Comparison of ENCODE assay signal across 19 cellular contexts in genomic region chr3:172372895-172373294, GRCh38.
DNase-seq lines count a peak whose midpoint lies in the region; ATAC-seq, FAIRE-seq and TF ChIP-seq lines count a peak whose summit lies in the region.
"Had no signal": no experiment of that assay in that cellular context is flagged by ENCODE, and none has a peak within 500 bp of the region (broad histone marks: within the 10 kb centered on the region; RNA-seq: fewer than 3 reads in every experiment).

No MANE protein-coding gene starts in this region.

- peaks cover 17% of the 10 kb centered on the region for H3K36me3 ChIP-seq in Panc1 (ENCODE audit: control insufficient read depth, insufficient read depth, low read length)
- H3K36me3 ChIP-seq: HAP-1 had no signal

- H3K27me3 ChIP-seq in Panc1 (ENCODE audit: control insufficient read depth, insufficient read depth, low read length), result no peaks in the 10 kb centered on the region
- H3K27me3 ChIP-seq: BE2C had no signal

- in situ Hi-C loops in Panc1 (cut with HindIII; ENCODE audit: low pct_unique_long_range_greater_than_20kb, low sequenced_read_pairs), result no loop called here

- H3K4me1 ChIP-seq in A549 (no peaks in the 10 kb centered on the region), Panc1 (ENCODE audit: control insufficient read depth, insufficient read depth, low read length) (no peaks in the 10 kb centered on the region)
- H3K4me1 ChIP-seq: HAP-1 had no signal

- H3K36me3 Mint-ChIP-seq in natural killer cell (no peaks in the 10 kb centered on the region), progenitor cell of endocrine pancreas (ENCODE audit: insufficient read depth) (peaks cover 17% of the 10 kb centered on the region)

- no peak for TF ChIP-seq POLR2A in A549 (IDR thresholded peaks at IDR 0.05; ENCODE audit: low read length)

- intact Hi-C loops in Panc1 (cut with micrococcal nuclease; ENCODE audit: unreplicated experiment) (loop anchor here (10.0 kb wide), 1 partner anchor 292 kb away; no protein-coding TSS in a partner anchor), natural killer cell (cut with micrococcal nuclease) (no loop called here)

- TF ChIP-seq CTCF in A549 (IDR thresholded peaks at IDR 0.05) (no peak), Panc1 (IDR thresholded peaks at IDR 0.05) (no peak), natural killer cell (IDR thresholded peaks at IDR 0.05) (no peak), progenitor cell of endocrine pancreas (IDR thresholded peaks at IDR 0.05; ENCODE audit: unreplicated experiment) (no peak)

- POLR2A ChIA-PET in A549 (lab: Yijun Ruan, JAX) (no interaction called here), Panc1 (lab: Charles Lee) (no interaction called here)

- FAIRE-seq in A549 (lab: Jason Lieb, UNC) (no peak), GM19239 (lab: Jason Lieb, UNC) (no peak)
- FAIRE-seq: D721Med, G401.6, GM12891 had no signal

- H3K9me3 ChIP-seq in A549 (no peaks in the 10 kb centered on the region), Panc1 (ENCODE audit: control insufficient read depth, insufficient read depth, low read depth, low read length) (no peaks in the 10 kb centered on the region)
- H3K9me3 ChIP-seq: BE2C, HAP-1 had no signal

- H3K27ac ChIP-seq in A549, result no peak overlapping the region
- H3K27ac ChIP-seq in Panc1 (ENCODE audit: low read length), result no peak overlapping the region
- H3K27ac ChIP-seq: GM23248, HL-60 had no signal

- CTCF ChIA-PET in A549 (lab: Yijun Ruan, JAX), result no interaction called here
- CTCF ChIA-PET in Panc1 (lab: Charles Lee), result no interaction called here

- no TSS peak for BruUV-seq in Panc1 (replicated peaks; lab: Mats Ljungman, UMichigan)

- H3K4me2 ChIP-seq in A549, result no peak overlapping the region

- peaks cover 28 to 29% of the 10 kb centered on the region in 2 donors for H3K4me1 Mint-ChIP-seq in natural killer cell
- peaks cover 27% of the 10 kb centered on the region for H3K4me1 Mint-ChIP-seq in progenitor cell of endocrine pancreas (ENCODE audit: low read depth)
- H3K4me1 Mint-ChIP-seq: CD4-positive, CD25-positive, alpha-beta regulatory T cell; CD8-positive, alpha-beta memory T cell had no signal

- H3K4me3 ChIP-seq in A549, result no peak overlapping the region
- H3K4me3 ChIP-seq in Panc1 (ENCODE audit: low read depth in 2 of 2, low read length in 2 of 2), result no peak overlapping the region
- H3K4me3 ChIP-seq: GM23248, HAP-1 had no signal

- TF ChIP-seq EP300 in A549 (IDR thresholded peaks at IDR 0.05), result no peak

- TF ChIP-seq RAD21 in A549 (conservative IDR thresholded peaks at IDR 0.05 in 1 of 2, IDR thresholded peaks at IDR 0.05 in 1 of 2), result no peak

- 97% methylated on average over 4 of the region's 4 CpGs for WGBS in A549 (ENCODE audit: missing lambda C conversion rate)

- H3K27me3 Mint-ChIP-seq in natural killer cell (ENCODE audit: low read depth in 2 of 2) (no peaks in the 10 kb centered on the region), progenitor cell of endocrine pancreas (no peaks in the 10 kb centered on the region)
- H3K27me3 Mint-ChIP-seq: CD4-positive, CD25-positive, alpha-beta regulatory T cell; CD8-positive, alpha-beta memory T cell had no signal

- ATAC-seq in A549 (peak in 1 of 2 experiments; percentile 16; a peak in 3 of 6 replicates), Panc1 (peak; percentile 17; the same call in 1 of the 2 replicates), natural killer cell (peak in 1 of 3 donors; percentile 18), HG02981 (IDR thresholded peaks at IDR 0.05; ENCODE audit: unreplicated experiment) (no peak)

- H3K27ac Mint-ChIP-seq in natural killer cell, result peak overlapping the region; percentile 47 to 57
- H3K27ac Mint-ChIP-seq in progenitor cell of endocrine pancreas, result peak overlapping the region; percentile 37
- H3K27ac Mint-ChIP-seq: CD4-positive, CD25-positive, alpha-beta regulatory T cell; CD8-positive, alpha-beta memory T cell had no signal

- DNase-seq in A549 (ENCODE audit: low read depth in 1 of 2, low spot score in 1 of 2) (no peak), Panc1 (ENCODE audit: low read depth, low spot score) (no peak), natural killer cell (no peak), progenitor cell of endocrine pancreas (ENCODE audit: low spot score, unreplicated experiment) (no peak), GM19239 (ENCODE audit: insufficient read length, low spot score) (no peak)
- DNase-seq: ACHN; BE2C; C1 segment of cervical spinal cord; CD4-positive, CD25-positive, alpha-beta regulatory T cell; CD8-positive, alpha-beta memory T cell; COR-L47; GM23248; IMR-90 had no signal

- no peaks in the 10 kb centered on the region for H3K9me3 Mint-ChIP-seq in natural killer cell
- no peaks in the 10 kb centered on the region for H3K9me3 Mint-ChIP-seq in progenitor cell of endocrine pancreas (ENCODE audit: low read depth)
- H3K9me3 Mint-ChIP-seq: CD8-positive, alpha-beta memory T cell had no signal

- H3K4me3 Mint-ChIP-seq in natural killer cell, result no peak overlapping the region
- no peak overlapping the region for H3K4me3 Mint-ChIP-seq in progenitor cell of endocrine pancreas (ENCODE audit: low read depth)
- H3K4me3 Mint-ChIP-seq: CD4-positive, CD25-positive, alpha-beta regulatory T cell; CD8-positive, alpha-beta memory T cell had no signal

TF ChIP-seq in A549, 52 proteins besides CTCF, POLR2A, EP300 and RAD21:
- TF ChIP-seq POLR2AphosphoS2 (conservative IDR thresholded peaks at IDR 0.05; ENCODE audit: low read length), result 0 out of 2 replicates have a peak, but pooled peaks have one; percentile 34
- TF ChIP-seq, protein P1, sequence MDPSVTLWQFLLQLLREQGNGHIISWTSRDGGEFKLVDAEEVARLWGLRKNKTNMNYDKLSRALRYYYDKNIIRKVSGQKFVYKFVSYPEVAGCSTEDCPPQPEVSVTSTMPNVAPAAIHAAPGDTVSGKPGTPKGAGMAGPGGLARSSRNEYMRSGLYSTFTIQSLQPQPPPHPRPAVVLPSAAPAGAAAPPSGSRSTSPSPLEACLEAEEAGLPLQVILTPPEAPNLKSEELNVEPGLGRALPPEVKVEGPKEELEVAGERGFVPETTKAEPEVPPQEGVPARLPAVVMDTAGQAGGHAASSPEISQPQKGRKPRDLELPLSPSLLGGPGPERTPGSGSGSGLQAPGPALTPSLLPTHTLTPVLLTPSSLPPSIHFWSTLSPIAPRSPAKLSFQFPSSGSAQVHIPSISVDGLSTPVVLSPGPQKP (IDR thresholded peaks at IDR 0.05; ENCODE audit: low read depth, low read length), result no peak
TF ChIP-seq in A549: peak in this region for 1.
